In the genomic region with DNA sequence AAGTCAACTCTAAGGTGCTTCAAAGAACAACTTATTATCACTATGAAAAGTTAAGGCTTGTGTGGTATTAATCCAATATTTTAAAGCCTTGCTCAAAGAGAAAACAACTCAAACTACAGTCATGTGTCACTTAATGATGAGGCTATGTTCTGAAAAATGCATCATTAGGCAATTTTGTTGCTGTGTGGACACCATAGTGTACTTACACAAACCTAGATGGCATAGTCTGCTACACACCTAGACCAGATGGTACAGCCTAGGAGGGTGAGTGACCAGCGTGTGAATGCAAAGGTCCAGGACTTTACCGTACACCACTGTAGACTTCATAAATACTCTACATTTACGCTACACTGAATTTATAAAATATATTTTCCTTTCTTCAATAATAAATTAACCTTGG, we compare ENCODE assay signal across 21 cellular contexts. TPM values are rescaled to one million over a fixed set of nuclear protein-coding genes. Genes with fewer than 3 reads are reported as not detected.
DNase-seq lines count a peak whose midpoint lies in the region; ATAC-seq, FAIRE-seq and TF ChIP-seq lines count a peak whose summit lies in the region.
"Had no signal": no experiment of that assay in that cellular context is flagged by ENCODE, and none has a peak within 500 bp of the region (broad histone marks: within the 10 kb centered on the region; RNA-seq: fewer than 3 reads in every experiment).

No MANE protein-coding gene starts in this region.

- CTCF ChIA-PET in HEK293 (lab: Yijun Ruan, JAX) = interaction anchor here (0.7 kb wide), 2 partner anchors 12 to 139 kb away, joined by 3 to 4 read pairs; no protein-coding TSS in a partner anchor
- CTCF ChIA-PET in PC-9 (lab: Charles Lee) = no interaction called here

- H2AFZ ChIP-seq in PC-9 = no peak overlapping the region
- H2AFZ ChIP-seq in keratinocyte (ENCODE audit: control insufficient read depth, low read length) = no peak overlapping the region

- DNase-seq in PC-9 (no peak), keratinocyte (ENCODE audit: low read depth, low spot score) (no peak), urothelium cell line (ENCODE audit: low spot score) (no peak)
- no peak for DNase-seq in activated CD4-positive, CD25-positive, alpha-beta regulatory T cell (lab: John Stamatoyannopoulos, UW)
- DNase-seq: Caco-2; CD4-positive, alpha-beta memory T cell; DMS 273 treated with DMSO at 0.1 percent for 48 hours; DMS79; Kasumi-1; MM.1S; NCI-H1048; NCI-H1694; NCI-H446 treated with DMSO at 0.1 percent for 48 hours; T-helper 1 cell had no signal

- H3K4me1 ChIP-seq in HEK293 (ENCODE audit: control insufficient read depth, insufficient read depth, low read length) (peaks cover 21% of the 10 kb centered on the region), PC-9 (replicated peaks; ENCODE audit: insufficient read depth) (peaks cover 51% of the 10 kb centered on the region), keratinocyte (ENCODE audit: control insufficient read depth, extremely low read depth, insufficient read depth, low read length) (peaks cover 41% of the 10 kb centered on the region)

- POLR2A ChIA-PET in HEK293 (lab: Yijun Ruan, JAX) (no interaction called here), PC-9 (lab: Charles Lee; ENCODE audit: unreplicated experiment) (no interaction called here)

- H3K27me3 ChIP-seq in PC-9 (ENCODE audit: insufficient read depth, low read depth) = no peaks in the 10 kb centered on the region
- no peaks in the 10 kb centered on the region for H3K27me3 ChIP-seq in keratinocyte (ENCODE audit: control insufficient read depth, extremely low read depth, insufficient read depth, low read length)

- H4K20me1 ChIP-seq in PC-9 (ENCODE audit: insufficient read depth) (no peaks in the 10 kb centered on the region), keratinocyte (ENCODE audit: control insufficient read depth, extremely low read depth, insufficient read depth, low read length) (peaks cover 4% of the 10 kb centered on the region)

- dilution Hi-C loops in keratinocyte (cut with MboI; ENCODE audit: extremely low pct_ligation_motif_present, low sequenced_read_pairs) = no loop called here

- peaks cover 81% of the 10 kb centered on the region for H3K79me2 ChIP-seq in PC-9 (ENCODE audit: low read depth)
- peaks cover 75% of the 10 kb centered on the region for H3K79me2 ChIP-seq in keratinocyte (ENCODE audit: control insufficient read depth, insufficient read depth, low read length)

- TF ChIP-seq CTCF in C4-2B (conservative IDR thresholded peaks at IDR 0.05) (no peak), HEK293 (tag by site-specific recombination; IDR thresholded peaks at IDR 0.05) (no peak), PC-9 (conservative IDR thresholded peaks at IDR 0.05) (no peak), keratinocyte (optimal IDR thresholded peaks at IDR 0.05 in 1 of 3, IDR thresholded peaks at IDR 0.05 in 1 of 3, conservative IDR thresholded peaks at IDR 0.05 in 1 of 3; ENCODE audit: extremely low read depth in 1 of 3, insufficient read depth in 2 of 3, low read length in 3 of 3) (no peak)

- no peak for FAIRE-seq in keratinocyte (lab: Jason Lieb, UNC)
- FAIRE-seq in urothelium cell line (lab: Jason Lieb, UNC) = no peak
- FAIRE-seq: GM12892 had no signal

- BruUV-seq in PC-9 (replicated peaks; lab: Mats Ljungman, UMichigan) = no TSS peak

- ATAC-seq in GM21515 (IDR thresholded peaks at IDR 0.05; ENCODE audit: unreplicated experiment) = no peak

- H3K4me2 ChIP-seq in PC-9 (peak overlapping the region; percentile 98), keratinocyte (ENCODE audit: control insufficient read depth, extremely low read depth, insufficient read depth, low read depth, low read length) (peak overlapping the region; percentile 39)

- H3K36me3 ChIP-seq in HEK293 (ENCODE audit: control insufficient read depth in 2 of 2, insufficient read depth in 1 of 2, low read length in 2 of 2) (no peaks in the 10 kb centered on the region), PC-9 (ENCODE audit: low read depth) (peaks cover 6% of the 10 kb centered on the region; the same call in 1 of the 2 replicates), keratinocyte (ENCODE audit: control insufficient read depth in 2 of 2, extremely low read depth in 1 of 2, insufficient read depth in 2 of 2, low read length in 2 of 2) (no peaks in the 10 kb centered on the region)
- H3K36me3 ChIP-seq: BLaER1 treated with 17β-estradiol and CSF1 and Interleukin-3, amounts not matched to agents 10 nM and 100 nM had no signal

- H3K9me2 ChIP-seq in PC-9 (ENCODE audit: insufficient read depth) = no peaks in the 10 kb centered on the region

- peak overlapping the region; percentile 55; the same call in 1 of the 2 replicates for H3K27ac ChIP-seq in C4-2B
- H3K27ac ChIP-seq in HEK293 (ENCODE audit: extremely low read depth, low read depth, low read length) = no peak overlapping the region
- peak overlapping the region; percentile 78 for H3K27ac ChIP-seq in PC-9
- no peak overlapping the region for H3K27ac ChIP-seq in keratinocyte (ENCODE audit: control insufficient read depth, insufficient read depth, low read length)
- H3K27ac ChIP-seq: BLaER1 treated with 17β-estradiol and CSF1 and Interleukin-3, amounts not matched to agents 10 nM and 100 nM; HL-60; RWPE1 had no signal

- peaks cover 2% of the 10 kb centered on the region for H3K9me1 ChIP-seq in keratinocyte (ENCODE audit: control insufficient read depth, extremely low read depth, insufficient read depth, low read length)

- H3K9me3 ChIP-seq in HEK293 (ENCODE audit: control insufficient read depth, insufficient read depth, low read depth, low read length) (no peaks in the 10 kb centered on the region), PC-9 (ENCODE audit: insufficient read depth, low read depth) (no peaks in the 10 kb centered on the region), keratinocyte (ENCODE audit: control insufficient read depth, low read depth, low read length) (no peaks in the 10 kb centered on the region)
- H3K9me3 ChIP-seq: Caco-2 had no signal

- intact Hi-C loops in PC-9 (cut with micrococcal nuclease; ENCODE audit: unreplicated experiment) = loop anchor here (5.0 to 10.0 kb wide), 3 partner anchors 57 to 334 kb away; no protein-coding TSS in a partner anchor

- no peak overlapping the region for H3K9ac ChIP-seq in keratinocyte (ENCODE audit: control insufficient read depth, extremely low read depth, insufficient read depth, low read length)
- H3K9ac ChIP-seq: BLaER1 treated with 17β-estradiol and CSF1 and Interleukin-3, amounts not matched to agents 10 nM and 100 nM had no signal

- peaks cover 32% of the 10 kb centered on the region for H3F3A ChIP-seq in PC-9 (ENCODE audit: insufficient read depth, low read depth)

- H3K4me3 ChIP-seq in HEK293 (ENCODE audit: low read depth, low read length) (no peak overlapping the region), PC-9 (peak overlapping the region; percentile 26; the same call in 1 of the 2 replicates), keratinocyte (ENCODE audit: control insufficient read depth in 2 of 3, extremely low read depth in 1 of 3, insufficient read depth in 2 of 3, low read depth in 1 of 3, low read length in 3 of 3) (no peak overlapping the region)
- H3K4me3 ChIP-seq: BLaER1 treated with 17β-estradiol and CSF1 and Interleukin-3, amounts not matched to agents 10 nM and 100 nM had no signal

TF ChIP-seq in HEK293, 187 proteins besides CTCF, POLR2A, EP300 and RAD21:
- TF ChIP-seq PRDM10 (tag by site-specific recombination; IDR thresholded peaks at IDR 0.05) (peak; percentile 78), ZNF571 (tag by site-specific recombination; IDR thresholded peaks at IDR 0.05) (no peak)

RNA-seq across cellular contexts. Expression of gene MBOAT2, which starts 3.0 kb away (rescaled TPM):
- 45.3 and 57.7 TPM in 2 replicates for total RNA-seq in PC-9 (2021)
- polyA plus RNA-seq in keratinocyte = 64.2 to 121 TPM (median 79.7 TPM) in 3 replicates
- polyA plus RNA-seq in keratinocyte (2011; ENCODE audit: low read depth) = 36.1 TPM
- polyA plus RNA-seq in keratinocyte (2011; cell fraction: cytosol; rRNA removed) = 28.2 and 52.9 TPM in 2 replicates
- polyA plus RNA-seq in keratinocyte (2011; cell fraction: nucleus; rRNA removed) = 118 and 141 TPM in 2 replicates
- polyA plus RNA-seq in keratinocyte (2012; ENCODE audit: low replicate concordance) = 53.7 and 67.9 TPM in 2 replicates
- polyA minus RNA-seq in keratinocyte = 57.4 to 143 TPM (median 59.2 TPM) in 3 replicates
- polyA minus RNA-seq in keratinocyte (2011; cell fraction: cytosol; rRNA and poly(A)+ RNA removed) = 15.0 TPM
- 39.1 and 116 TPM in 2 replicates for polyA minus RNA-seq in keratinocyte (2011; cell fraction: nucleus; rRNA and poly(A)+ RNA removed)

Comparison
In these comparisons a context has a peak if more than half of its experiments do, and no peak if none do; other contexts are left out.
1. H3K27ac ChIP-seq: peak in C4-2B (single experiment) and PC-9 (single experiment); none in HEK293 (single experiment) and keratinocyte (single experiment).